ENCODE assay signal across 19 cellular contexts in the genomic region with DNA sequence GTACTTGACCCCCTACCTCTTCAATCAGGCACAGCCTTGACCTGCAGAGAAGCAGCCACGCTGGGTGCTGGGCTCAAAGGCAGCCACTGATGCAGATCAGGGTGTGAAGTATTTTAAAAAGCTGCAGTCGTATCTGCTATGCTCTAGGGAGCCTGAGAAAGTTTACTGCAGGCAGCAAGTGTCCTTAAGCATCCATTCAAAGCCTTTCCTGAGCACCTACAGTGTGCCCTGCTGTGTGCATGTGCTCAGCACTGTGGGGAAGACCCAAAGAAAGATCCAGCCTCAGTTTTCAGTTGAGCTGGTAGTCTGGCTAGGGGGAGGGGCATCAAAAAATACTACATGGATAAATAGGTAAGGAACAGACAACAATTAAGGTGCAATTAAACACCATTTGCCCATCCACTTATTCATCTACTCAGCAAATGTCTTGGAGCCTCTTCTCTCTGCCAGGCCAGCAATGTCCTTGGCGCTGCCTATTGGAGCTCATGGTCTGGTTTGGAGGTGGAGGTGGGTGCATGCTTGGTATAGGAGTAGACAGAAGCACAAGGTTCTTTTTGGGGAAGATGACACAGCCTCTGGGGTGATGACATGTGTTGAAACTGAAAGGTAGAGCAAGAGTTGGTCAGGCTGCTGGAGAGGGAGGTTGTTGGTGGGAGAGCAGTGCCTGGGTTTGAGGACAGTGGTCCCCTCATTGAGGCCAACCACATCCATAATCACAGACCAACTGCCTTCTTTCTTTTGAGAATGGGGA.
DNase-seq lines count a peak whose midpoint lies in the region; ATAC-seq, FAIRE-seq and TF ChIP-seq lines count a peak whose summit lies in the region.
"Had no signal": no experiment of that assay in that cellular context is flagged by ENCODE, and none has a peak within 500 bp of the region (broad histone marks: within the 10 kb centered on the region; RNA-seq: fewer than 3 reads in every experiment).

No MANE protein-coding gene starts in this region.

- no peak overlapping the region for H3K4me2 ChIP-seq in GM23338
- peak overlapping the region; percentile 46; the same call in 1 of the 2 replicates for H3K4me2 ChIP-seq in KMS-11
- no peak overlapping the region for H3K4me2 ChIP-seq in GM12878 (ENCODE audit: control insufficient read depth, insufficient read depth)

- H3K27ac ChIP-seq in GM23338 (ENCODE audit: low read depth) (no peak overlapping the region), KMS-11 (no peak overlapping the region), GM12878 (ENCODE audit: control insufficient read depth, insufficient read depth) (no peak overlapping the region), esophagus muscularis mucosa (replicated peaks in 1 of 4) (no peak overlapping the region)

- ATAC-seq in GM23338: peak; percentile 80
- ATAC-seq in GM12878: peak; percentile 27; the same call in 1 of the 3 replicates
- no peak for ATAC-seq in HG02970 (IDR thresholded peaks at IDR 0.05; ENCODE audit: low FRiP score, unreplicated experiment)
- ATAC-seq in GM19452 (IDR thresholded peaks at IDR 0.05; ENCODE audit: unreplicated experiment): no peak
- no peak for ATAC-seq in HG02588 (IDR thresholded peaks at IDR 0.05; ENCODE audit: unreplicated experiment)

- peaks cover under 1% of the 10 kb centered on the region for H3K27me3 Mint-ChIP-seq in GM23338 (ENCODE audit: insufficient read depth, low read depth, poor library complexity)

- RAD21 ChIA-PET in GM12878 (lab: Charles Lee; ENCODE audit: unreplicated experiment): no interaction called here

- no peaks in the 10 kb centered on the region for H3K9me3 Mint-ChIP-seq in GM23338

- H3K9me3 ChIP-seq in GM12878 (replicated peaks; ENCODE audit: control insufficient read depth, insufficient read depth, low read length) (no peaks in the 10 kb centered on the region), esophagus muscularis mucosa (no peaks in the 10 kb centered on the region)

- no peak overlapping the region for H3K4me3 Mint-ChIP-seq in GM23338
- H3K4me3 Mint-ChIP-seq: CD4-positive, alpha-beta memory T cell had no signal

- no peak for TF ChIP-seq RAD21 in GM12878 (IDR thresholded peaks at IDR 0.05; ENCODE audit: insufficient read depth, low read depth, low read length)

- DNase-seq in GM23338 (ENCODE audit: low spot score): no peak
- DNase-seq in GM12878 (ENCODE audit: low read depth, low spot score): no peak
- peak; percentile 82 for DNase-seq in esophagus muscularis mucosa (ENCODE audit: extremely low spot score)
- DNase-seq in NCI-H82 (lab: John Stamatoyannopoulos, UW): no peak
- DNase-seq: C1 segment of cervical spinal cord; Calu3; CD4-positive, alpha-beta memory T cell; COR-L47; DMS53; DMS79 treated with DMSO at 0.1 percent for 48 hours; GF-D8; GOT3; H7; HCEC 1CT had no signal

- TF ChIP-seq CTCF in GM23338 (conservative IDR thresholded peaks at IDR 0.05; ENCODE audit: low read depth in 2 of 2): no peak
- TF ChIP-seq CTCF in KMS-11 (conservative IDR thresholded peaks at IDR 0.05; ENCODE audit: low read depth, low read length): no peak
- TF ChIP-seq CTCF in GM12878 (IDR thresholded peaks at IDR 0.05 in 2 of 3, conservative IDR thresholded peaks at IDR 0.05 in 1 of 3; ENCODE audit: control insufficient read depth in 2 of 3, extremely low read depth in 1 of 3, insufficient read depth in 1 of 3, low read depth in 3 of 3, low read length in 3 of 3): no peak
- no peak for TF ChIP-seq CTCF in esophagus muscularis mucosa (IDR thresholded peaks at IDR 0.05)

- no peak overlapping the region for H3K27ac Mint-ChIP-seq in GM23338
- H3K27ac Mint-ChIP-seq: CD4-positive, alpha-beta memory T cell had no signal

- no peaks in the 10 kb centered on the region for H3F3A ChIP-seq in GM23338 (replicated peaks; ENCODE audit: low read depth)

- no peaks in the 10 kb centered on the region for H3K36me3 Mint-ChIP-seq in GM23338 (ENCODE audit: low read depth)
- H3K36me3 Mint-ChIP-seq: CD4-positive, alpha-beta memory T cell had no signal

- H3K4me1 Mint-ChIP-seq in GM23338: peaks cover 11% of the 10 kb centered on the region
- H3K4me1 Mint-ChIP-seq: CD4-positive, alpha-beta memory T cell had no signal

- no peaks in the 10 kb centered on the region for H3K4me1 ChIP-seq in GM23338 (ENCODE audit: insufficient read depth)
- H3K4me1 ChIP-seq in KMS-11 (ENCODE audit: low read depth, poor library complexity, severe bottlenecking): peaks cover 25% of the 10 kb centered on the region
- no peaks in the 10 kb centered on the region for H3K4me1 ChIP-seq in GM12878 (ENCODE audit: control insufficient read depth, insufficient read depth, low read length)
- H3K4me1 ChIP-seq in esophagus muscularis mucosa: no peaks in the 10 kb centered on the region

- POLR2A ChIA-PET in GM12878 (lab: Charles Lee): no interaction called here

- H3K27me3 ChIP-seq in GM23338 (ENCODE audit: insufficient read depth) (no peaks in the 10 kb centered on the region), KMS-11 (ENCODE audit: insufficient read depth, low read depth) (no peaks in the 10 kb centered on the region), GM12878 (replicated peaks in 1 of 2; ENCODE audit: control insufficient read depth in 2 of 2, insufficient read depth in 2 of 2, low read length in 1 of 2) (no peaks in the 10 kb centered on the region), esophagus muscularis mucosa (no peaks in the 10 kb centered on the region)

- H3K36me3 ChIP-seq in GM23338 (ENCODE audit: insufficient read depth) (no peaks in the 10 kb centered on the region), KMS-11 (ENCODE audit: insufficient read depth) (no peaks in the 10 kb centered on the region), GM12878 (ENCODE audit: control insufficient read depth in 2 of 2, insufficient read depth in 2 of 2, low read length in 1 of 2) (no peaks in the 10 kb centered on the region), esophagus muscularis mucosa (no peaks in the 10 kb centered on the region)

- H4K20me1 ChIP-seq in GM23338 (replicated peaks; ENCODE audit: insufficient read depth) (no peaks in the 10 kb centered on the region), KMS-11 (ENCODE audit: insufficient read depth) (no peaks in the 10 kb centered on the region), GM12878 (ENCODE audit: control insufficient read depth, insufficient read depth) (no peaks in the 10 kb centered on the region; the same call in 1 of the 2 replicates)

- WGBS in GM12878 (ENCODE audit: insufficient coverage, insufficient replicate concordance, low lambda C conversion rate, missing lambda C conversion rate): 29% methylated on average over 3 of the region's 3 CpGs
- WGBS in esophagus muscularis mucosa: 47% methylated on average over 3 of the region's 3 CpGs

- CTCF ChIA-PET in GM12878 (lab: Yijun Ruan, JAX): interaction anchor here (1.2 to 1.4 kb wide), 2 partner anchors 11 to 19 kb away, joined by 3 read pairs; no protein-coding TSS in a partner anchor

- 0 out of 2 replicates have a peak, but pooled peaks cover 5% of the 10 kb centered on the region for H3K9me2 ChIP-seq in GM23338 (ENCODE audit: insufficient read depth)

- no peak for FAIRE-seq in GM12878 (lab: Jason Lieb, UNC)
- FAIRE-seq: GM12892 had no signal

- H3K9ac ChIP-seq in KMS-11 (no peak overlapping the region), GM12878 (ENCODE audit: control insufficient read depth, insufficient read depth, low read length) (no peak overlapping the region)

- SMC1A ChIA-PET in GM12878 (lab: Charles Lee; ENCODE audit: uncharacterized antibody, unreplicated experiment): interaction anchor here (1.4 kb wide), 1 partner anchor 18 kb away, joined by 4 read pairs; no protein-coding TSS in a partner anchor

- TF ChIP-seq POLR2A in GM12878 (IDR thresholded peaks at IDR 0.05; ENCODE audit: low read depth, low read length) (no peak), esophagus muscularis mucosa (IDR thresholded peaks at IDR 0.05; ENCODE audit: low read depth) (no peak)

- no TSS peak for BruUV-seq in GM12878 (replicated peaks; lab: Mats Ljungman, UMichigan)

- intact Hi-C loops in GM12878 (cut with micrococcal nuclease; ENCODE audit: unreplicated experiment) (no loop called here), esophagus muscularis mucosa (cut with DNase I) (no loop called here)

- H3K79me2 ChIP-seq in GM23338 (replicated peaks; ENCODE audit: insufficient read depth) (no peaks in the 10 kb centered on the region), KMS-11 (ENCODE audit: insufficient read depth, low read depth) (no peaks in the 10 kb centered on the region), GM12878 (ENCODE audit: control insufficient read depth, insufficient read depth, low read length) (no peaks in the 10 kb centered on the region)

- in situ Hi-C loops in GM12878 (cut with MboI): no loop called here

- no peak overlapping the region for H2AFZ ChIP-seq in GM23338
- H2AFZ ChIP-seq in KMS-11 (ENCODE audit: low read depth): 0 out of 2 replicates have a peak overlapping the region, but pooled peaks have one; percentile 15
- no peak overlapping the region for H2AFZ ChIP-seq in GM12878 (ENCODE audit: control insufficient read depth, low read depth, low read length)

- no peak overlapping the region for H3K4me3 ChIP-seq in GM23338
- H3K4me3 ChIP-seq in KMS-11 (IDR thresholded peaks at IDR 0.05; ENCODE audit: insufficient read depth, low read depth, low read length): no peak overlapping the region
- H3K4me3 ChIP-seq in GM12878: no peak overlapping the region
- no peak overlapping the region for H3K4me3 ChIP-seq in esophagus muscularis mucosa

- TF ChIP-seq EP300 in GM12878 (IDR thresholded peaks at IDR 0.05; ENCODE audit: borderline replicate concordance in 1 of 2, control insufficient read depth in 1 of 2, low read depth in 2 of 2, low read length in 2 of 2) (no peak), esophagus muscularis mucosa (IDR thresholded peaks at IDR 0.05) (no peak)

TF ChIP-seq in GM23338, 12 proteins besides CTCF, POLR2A, EP300 and RAD21 (continues in another document):
- TF ChIP-seq EZH2phosphoT487 (IDR thresholded peaks at IDR 0.05; ENCODE audit: unreplicated experiment): no peak

Comparison
In these comparisons a context has a peak if more than half of its experiments do, and no peak if none do; other contexts are left out.
1. ATAC-seq: peak in GM23338 (single experiment) and GM12878 (single experiment); none in HG02970 (single experiment), GM19452 (single experiment) and HG02588 (single experiment).